In the genomic region with DNA sequence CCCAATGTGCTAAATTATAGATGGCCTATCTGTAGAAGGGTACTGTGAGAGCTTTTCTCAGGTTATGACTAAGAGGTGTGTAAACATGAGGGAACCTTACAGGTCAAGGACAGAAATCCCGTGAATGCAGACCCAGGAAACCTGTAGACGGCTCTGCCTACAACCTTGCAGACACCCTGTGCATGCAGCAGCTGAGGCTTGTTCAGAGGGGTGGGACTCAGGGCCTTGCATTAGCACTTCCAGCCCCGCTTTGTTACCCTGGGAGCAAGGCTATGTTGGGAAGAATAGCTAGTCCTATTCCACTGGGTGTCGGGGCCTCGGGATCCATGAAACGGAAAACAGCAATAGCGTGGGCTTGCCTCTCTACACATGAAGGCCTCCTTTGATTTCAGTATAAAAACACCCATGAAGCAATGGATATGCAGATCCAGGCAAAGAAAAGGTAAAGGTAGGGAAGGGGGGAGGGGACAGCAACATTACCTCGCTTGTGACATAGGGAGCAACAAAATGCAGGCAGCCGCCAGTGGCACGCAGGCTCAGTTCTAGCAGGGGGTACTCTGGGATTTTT, we compare ENCODE assay signal across 31 cellular contexts. TPM values are rescaled to one million over a fixed set of nuclear protein-coding genes. Genes with fewer than 3 reads are reported as not detected.
DNase-seq lines count a peak whose midpoint lies in the region; ATAC-seq and TF ChIP-seq lines count a peak whose summit lies in the region.
"Had no signal": no experiment of that assay in that cellular context is flagged by ENCODE, and none has a peak within 500 bp of the region (broad histone marks: within the 10 kb centered on the region; RNA-seq: fewer than 3 reads in every experiment).

No MANE protein-coding gene starts in this region.

- TF ChIP-seq CTCF in H9 (conservative IDR thresholded peaks at IDR 0.05) (no peak), WTC11 (IDR thresholded peaks at IDR 0.05) (no peak)

- no peaks in the 10 kb centered on the region for H3K79me2 ChIP-seq in H9 (ENCODE audit: insufficient read depth, low read length)

- no peak overlapping the region for H2BK5ac ChIP-seq in H9 (ENCODE audit: insufficient read length, low read length)
- no peak overlapping the region for H2BK5ac ChIP-seq in neuronal stem cell (ENCODE audit: low read length)

- H2BK12ac ChIP-seq in H9 (ENCODE audit: insufficient read length, low read depth, low read length) (no peak overlapping the region), neuronal stem cell (ENCODE audit: low read length) (no peak overlapping the region)

- no peak overlapping the region for H3K4ac ChIP-seq in H9 (ENCODE audit: low read depth, low read length)
- H3K4ac ChIP-seq in neuronal stem cell (ENCODE audit: low read length), result no peak overlapping the region

- H3K27me3 Mint-ChIP-seq in H9 (ENCODE audit: low read depth) (no peaks in the 10 kb centered on the region), WTC11 (ENCODE audit: low read depth) (no peaks in the 10 kb centered on the region)
- H3K27me3 Mint-ChIP-seq: activated T-helper 17 cell treated with anti-CD3 and anti-CD28 coated beads, Interleukin-2, amount 50 U/mL, for 72 hours had no signal

- H2BK20ac ChIP-seq in H9 (ENCODE audit: low read depth, low read length, poor library complexity, severe bottlenecking), result no peak overlapping the region

- peak overlapping the region; percentile 13 to 31; a peak in 3 of 5 replicates for H3K4me3 Mint-ChIP-seq in H9
- peak overlapping the region; percentile 26 for H3K4me3 Mint-ChIP-seq in WTC11
- H3K4me3 Mint-ChIP-seq: activated naive CD4-positive, alpha-beta T cell treated with anti-CD3 and anti-CD28 coated beads, Interleukin-2, amount 10 ng/mL, durations not matched to agents 7 days and 5 days; activated T-helper 17 cell treated with anti-CD3 and anti-CD28 coated beads, Interleukin-2, amount 50 U/mL, for 72 hours; natural killer cell; stimulated activated effector memory CD8-positive, alpha-beta T cell treated with anti-CD3 and anti-CD28 coated beads, Interleukin-12 subunit alpha, Interleukin-12 subunit beta, amount 100 ng/mL, for 72 hours had no signal

- POLR2A ChIA-PET in WTC11 (lab: Charles Lee) (interaction anchor here (2.1 to 3.2 kb wide), 2 partner anchors 10 kb away, joined by 7 to 15 read pairs; a partner anchor contains a TSS), HEK293T (lab: Yijun Ruan, JAX) (interaction anchor here (2.6 kb wide), 1 partner anchor 10 kb away, joined by 21 read pairs; a partner anchor contains a TSS)

- H3K23ac ChIP-seq in H9 (ENCODE audit: insufficient read length, low read depth, low read length), result no peak overlapping the region
- H3K23ac ChIP-seq in neuronal stem cell (ENCODE audit: low read depth, low read length, poor library complexity), result no peak overlapping the region

- H4K8ac ChIP-seq in H9 (replicated peaks; ENCODE audit: insufficient read length, low read depth, low read length), result no peak overlapping the region
- no peak overlapping the region for H4K8ac ChIP-seq in neuronal stem cell (ENCODE audit: low read depth, low read length)

- H3K27ac ChIP-seq in H9 (ENCODE audit: insufficient read length, low read depth, low read length) (peak overlapping the region; percentile 37), iPS-20b (ENCODE audit: low read length) (peak overlapping the region; percentile 76), neuronal stem cell (replicated peaks; ENCODE audit: low read length) (no peak overlapping the region)
- H3K27ac ChIP-seq: BLaER1 treated with 17β-estradiol and CSF1 and Interleukin-3, amounts not matched to agents 10 nM and 100 nM; colonic mucosa; KMS-11; lower lobe of right lung; Peyer's patch had no signal

- no peak overlapping the region for H4K5ac ChIP-seq in H9 (ENCODE audit: insufficient read length, low read depth, low read length)

- H4K91ac ChIP-seq in H9 (ENCODE audit: insufficient read length, low read depth, low read length) (no peak overlapping the region), neuronal stem cell (ENCODE audit: low read depth, low read length, poor library complexity) (no peak overlapping the region)

- H2BK15ac ChIP-seq in H9 (ENCODE audit: low read depth, low read length) (no peak overlapping the region), neuronal stem cell (ENCODE audit: low read length) (no peak overlapping the region)

- peak; percentile 89 for ATAC-seq in WTC11
- ATAC-seq: activated T-helper 17 cell treated with anti-CD3 and anti-CD28 coated beads, Interleukin-2, amount 50 U/mL, for 72 hours; lower lobe of right lung; natural killer cell; stimulated activated effector memory CD8-positive, alpha-beta T cell treated with anti-CD3 and anti-CD28 coated beads, Interleukin-12 subunit alpha, Interleukin-12 subunit beta, amount 100 ng/mL, for 72 hours had no signal

- H3K9me3 ChIP-seq in H9 (ENCODE audit: control insufficient read depth, low read depth, low read length) (no peaks in the 10 kb centered on the region), iPS-20b (ENCODE audit: insufficient read depth, low read depth, low read length) (no peaks in the 10 kb centered on the region), neuronal stem cell (replicated peaks in 1 of 2; ENCODE audit: control insufficient read depth in 2 of 2, insufficient read depth in 1 of 2, low read depth in 1 of 2, low read length in 2 of 2) (peaks cover 0 to 1% of the 10 kb centered on the region in 2 donors)
- H3K9me3 ChIP-seq: BLaER1 treated with 17β-estradiol and CSF1 and Interleukin-3, amounts not matched to agents 10 nM and 100 nM; colonic mucosa; lower lobe of right lung; Peyer's patch had no signal

- no peak overlapping the region for H3K18ac ChIP-seq in H9 (ENCODE audit: insufficient read length, low read depth, low read length)
- H3K18ac ChIP-seq in neuronal stem cell (ENCODE audit: low read length), result no peak overlapping the region

- no CpG with 5 or more reads among the region's 10 CpGs for WGBS in H9 (ENCODE audit: extremely low coverage, insufficient read length, low lambda C conversion rate)
- no CpG with 5 or more reads among the region's 10 CpGs for WGBS in neuronal stem cell (ENCODE audit: extremely low coverage in 2 of 2, insufficient read length in 2 of 2, insufficient replicate concordance in 1 of 2), 2 donors

- H3K79me1 ChIP-seq in H9 (ENCODE audit: insufficient read depth, low read depth, low read length, poor library complexity, severe bottlenecking) (no peaks in the 10 kb centered on the region), neuronal stem cell (ENCODE audit: low read depth, low read length) (no peaks in the 10 kb centered on the region)

- H3K36me3 Mint-ChIP-seq in H9 (ENCODE audit: insufficient read depth in 1 of 3, low read depth in 3 of 3) (peaks cover 8 to 21% (median 18%) of the 10 kb centered on the region in 3 experiments; a peak in 6 of 7 replicates), WTC11 (peaks cover 13% of the 10 kb centered on the region)
- H3K36me3 Mint-ChIP-seq: natural killer cell had no signal

- H3K56ac ChIP-seq in H9 (ENCODE audit: insufficient read length, low read depth, low read length), result no peak overlapping the region

- H3K4me1 Mint-ChIP-seq in H9 (peaks cover 23 to 30% of the 10 kb centered on the region in 2 experiments), WTC11 (peaks cover 22% of the 10 kb centered on the region)
- H3K4me1 Mint-ChIP-seq: activated naive CD4-positive, alpha-beta T cell treated with anti-CD3 and anti-CD28 coated beads, Interleukin-2, amount 10 ng/mL, durations not matched to agents 7 days and 5 days; activated T-helper 17 cell treated with anti-CD3 and anti-CD28 coated beads, Interleukin-2, amount 50 U/mL, for 72 hours; natural killer cell; stimulated activated effector memory CD8-positive, alpha-beta T cell treated with anti-CD3 and anti-CD28 coated beads, Interleukin-12 subunit alpha, Interleukin-12 subunit beta, amount 100 ng/mL, for 72 hours had no signal

- no peaks in the 10 kb centered on the region for H4K20me1 ChIP-seq in H9 (ENCODE audit: control insufficient read depth, insufficient read depth, insufficient read length)

- H3K14ac ChIP-seq in H9 (ENCODE audit: insufficient read depth, low read length) (no peak overlapping the region), neuronal stem cell (ENCODE audit: low read length) (no peak overlapping the region)

- H3K4me2 ChIP-seq in H9 (ENCODE audit: insufficient read depth, insufficient read length, low read length) (peak overlapping the region; percentile 4), neuronal stem cell (ENCODE audit: insufficient read depth, low read length, poor library complexity, severe bottlenecking) (no peak overlapping the region)
- H3K4me2 ChIP-seq: BLaER1 treated with 17β-estradiol and CSF1 and Interleukin-3, amounts not matched to agents 10 nM and 100 nM; KMS-11 had no signal

- H3K4me1 ChIP-seq in H9 (ENCODE audit: insufficient read depth, low read length) (peaks cover 7% of the 10 kb centered on the region; the same call in 1 of the 2 replicates), iPS-20b (ENCODE audit: insufficient read depth, low read length) (peaks cover 17% of the 10 kb centered on the region), neuronal stem cell (ENCODE audit: control insufficient read depth in 2 of 2, insufficient read depth in 1 of 2, low read depth in 1 of 2, low read length in 2 of 2) (peaks cover 0 to 4% of the 10 kb centered on the region in 2 donors)
- H3K4me1 ChIP-seq: BLaER1 treated with 17β-estradiol and CSF1 and Interleukin-3, amounts not matched to agents 10 nM and 100 nM; colonic mucosa; lower lobe of right lung; Peyer's patch had no signal

- H2BK120ac ChIP-seq in H9 (ENCODE audit: low read depth, low read length, poor library complexity, severe bottlenecking) (no peak overlapping the region), neuronal stem cell (ENCODE audit: low read depth, low read length) (no peak overlapping the region)

- H3K27ac Mint-ChIP-seq in H9, result peak overlapping the region; percentile 7 to 97 (median 81)
- H3K27ac Mint-ChIP-seq in WTC11, result peak overlapping the region; percentile 81
- H3K27ac Mint-ChIP-seq: activated naive CD4-positive, alpha-beta T cell treated with anti-CD3 and anti-CD28 coated beads, Interleukin-2, amount 10 ng/mL, durations not matched to agents 7 days and 5 days; activated T-helper 17 cell treated with anti-CD3 and anti-CD28 coated beads, Interleukin-2, amount 50 U/mL, for 72 hours; natural killer cell; stimulated activated effector memory CD8-positive, alpha-beta T cell treated with anti-CD3 and anti-CD28 coated beads, Interleukin-12 subunit alpha, Interleukin-12 subunit beta, amount 100 ng/mL, for 72 hours had no signal

- no peak overlapping the region for H2AK5ac ChIP-seq in H9 (ENCODE audit: insufficient read length, low read length)
- no peak overlapping the region for H2AK5ac ChIP-seq in neuronal stem cell (ENCODE audit: low read depth, low read length)

- H3K23me2 ChIP-seq in H9 (ENCODE audit: insufficient read length, low read depth, low read length, poor library complexity, severe bottlenecking), result no peaks in the 10 kb centered on the region

- H3K36me3 ChIP-seq in iPS-20b (ENCODE audit: insufficient read depth, low read depth, low read length) (peaks cover 4% of the 10 kb centered on the region; the same call in 1 of the 2 replicates), neuronal stem cell (replicated peaks in 1 of 2; ENCODE audit: control insufficient read depth in 2 of 2, insufficient read depth in 2 of 2, low read length in 2 of 2) (peaks cover 2 to 5% of the 10 kb centered on the region in 2 donors)
- H3K36me3 ChIP-seq: colonic mucosa had no signal

- H3K4me3 ChIP-seq in iPS-20b (ENCODE audit: low read length) (peak overlapping the region; percentile 9; the same call in 1 of the 2 replicates), neuronal stem cell (ENCODE audit: low read length in 2 of 2) (no peak overlapping the region)
- H3K4me3 ChIP-seq: BLaER1 treated with 17β-estradiol and CSF1 and Interleukin-3, amounts not matched to agents 10 nM and 100 nM; colonic mucosa; lower lobe of right lung; Peyer's patch had no signal

- peaks cover 0 to 3% of the 10 kb centered on the region in 2 experiments; a peak in 1 of 5 replicates for H3K9me3 Mint-ChIP-seq in H9
- H3K9me3 Mint-ChIP-seq in WTC11, result peaks cover 4% of the 10 kb centered on the region
- H3K9me3 Mint-ChIP-seq: activated naive CD4-positive, alpha-beta T cell treated with anti-CD3 and anti-CD28 coated beads, Interleukin-2, amount 10 ng/mL, durations not matched to agents 7 days and 5 days; activated T-helper 17 cell treated with anti-CD3 and anti-CD28 coated beads, Interleukin-2, amount 50 U/mL, for 72 hours; natural killer cell; stimulated activated effector memory CD8-positive, alpha-beta T cell treated with anti-CD3 and anti-CD28 coated beads, Interleukin-12 subunit alpha, Interleukin-12 subunit beta, amount 100 ng/mL, for 72 hours had no signal

- no peak overlapping the region for H2AFZ ChIP-seq in H9 (ENCODE audit: low read length)
- peak overlapping the region; percentile 15 for H2AFZ ChIP-seq in neuronal stem cell (ENCODE audit: low read length)

- CTCF ChIA-PET in WTC11 (lab: Charles Lee), result interaction anchor here (0.6 to 1.2 kb wide), 5 partner anchors 10 to 76 kb away, joined by 3 to 5 read pairs (median 3); no protein-coding TSS in a partner anchor
- CTCF ChIA-PET in HEK293T (lab: Yijun Ruan, JAX), result no interaction called here

- no peaks in the 10 kb centered on the region for H3K27me3 ChIP-seq in H9 (ENCODE audit: insufficient read depth, low read length)
- no peaks in the 10 kb centered on the region for H3K27me3 ChIP-seq in iPS-20b (ENCODE audit: insufficient read depth, low read length)
- H3K27me3 ChIP-seq in neuronal stem cell (ENCODE audit: control insufficient read depth in 3 of 3, insufficient read depth in 3 of 3, low read depth in 1 of 3, low read length in 3 of 3), result no peaks in the 10 kb centered on the region
- H3K27me3 ChIP-seq: BLaER1 treated with 17β-estradiol and CSF1 and Interleukin-3, amounts not matched to agents 10 nM and 100 nM; colonic mucosa; Peyer's patch had no signal

- H3K9ac ChIP-seq in H9 (ENCODE audit: extremely low read depth, insufficient read length, low read length) (no peak overlapping the region), iPS-20b (ENCODE audit: low read depth, low read length) (peak overlapping the region; percentile 72), neuronal stem cell (ENCODE audit: low read depth, low read length, poor library complexity) (no peak overlapping the region)
- H3K9ac ChIP-seq: BLaER1 treated with 17β-estradiol and CSF1 and Interleukin-3, amounts not matched to agents 10 nM and 100 nM; KMS-11 had no signal

- peak; percentile 72 for DNase-seq in H9
- peak; percentile 49 for DNase-seq in WTC11 (ENCODE audit: low spot score)
- DNase-seq in neuronal stem cell (ENCODE audit: low spot score), result no peak
- DNase-seq in NCI-H1694 (lab: John Stamatoyannopoulos, UW), result no peak
- no peak for DNase-seq in putamen (ENCODE audit: low spot score)
- no peak for DNase-seq in HEK293T (ENCODE audit: extremely low spot score)
- DNase-seq: activated CD4-positive, alpha-beta T cell treated with anti-CD3 and anti-CD28 coated beads for 4 hours; activated naive CD4-positive, alpha-beta T cell treated with anti-CD3 and anti-CD28 coated beads, Interleukin-2, amount 10 ng/mL, durations not matched to agents 7 days and 5 days; amniotic stem cell; colonic mucosa; COR-L47; DMS79; effector CD4-positive, alpha-beta T cell; GF-D8; GOT3; kidney; lower lobe of right lung; natural killer cell; NCI-H1417; NCI-H2081 treated with DMSO at 0.1 percent for 48 hours; NCI-H345; NCI-H69; Peyer's patch; SHP77 treated with DMSO at 0.1 percent for 48 hours; stimulated activated CD4-positive, alpha-beta T cell treated with anti-CD3 and anti-CD28 coated beads, Interleukin-15, amount 100 ng/mL, for 24 hours; trophoblast cell had no signal

- no peak overlapping the region for H3T11ph ChIP-seq in H9 (ENCODE audit: low read length)

RNA-seq across cellular contexts. Expression of a gene that starts 9.5 kb away (rescaled TPM):
- total RNA-seq in H9 (2021), result 367 and 376 TPM in 2 replicates
- total RNA-seq in WTC11 (2021), result 402 to 430 TPM (median 414 TPM) in 3 replicates
- 675 TPM for polyA plus RNA-seq in neuronal stem cell (2013, experiment 1 of 2)
- polyA plus RNA-seq in neuronal stem cell (2013, experiment 2 of 2), result 677 TPM

RNA-seq across cellular contexts. Expression of a gene that starts 25.6 kb away (rescaled TPM):
- 235 and 237 TPM in 2 replicates for total RNA-seq in H9 (2021)
- 183 to 214 TPM (median 212 TPM) in 3 replicates for total RNA-seq in WTC11 (2021)
- polyA plus RNA-seq in neuronal stem cell (2013, experiment 1 of 2), result 106 TPM
- 110 TPM for polyA plus RNA-seq in neuronal stem cell (2013, experiment 2 of 2)

Comparison
In these comparisons a context has a peak if more than half of its experiments do, and no peak if none do; other contexts are left out.
1. DNase-seq: peak in H9 (single experiment) and WTC11 (single experiment); none in neuronal stem cell (single experiment), NCI-H1694 (single experiment), putamen (single experiment) and HEK293T (single experiment).